ENCODE assay signal across 20 cellular contexts in the genomic region with DNA sequence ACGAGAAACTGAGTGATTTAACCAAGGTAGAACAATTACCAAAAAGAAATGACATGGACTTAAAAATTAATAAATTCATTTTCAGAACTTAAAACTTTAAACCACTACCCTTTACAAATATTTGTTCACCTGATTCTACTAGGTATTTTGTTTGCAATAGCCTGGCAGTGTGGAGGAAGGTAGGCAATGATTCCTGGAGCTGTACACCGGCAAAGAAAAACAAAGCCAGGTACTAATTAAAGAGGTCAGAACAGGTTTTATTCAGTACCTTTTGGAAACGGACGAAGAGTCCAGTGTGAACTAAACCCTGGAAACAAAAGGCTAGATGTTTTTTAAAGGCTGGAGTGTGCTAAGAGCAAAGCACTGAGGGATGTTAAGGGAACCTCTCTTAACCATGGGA.
DNase-seq lines count a peak whose midpoint lies in the region; ATAC-seq, FAIRE-seq and TF ChIP-seq lines count a peak whose summit lies in the region.
"Had no signal": no experiment of that assay in that cellular context is flagged by ENCODE, and none has a peak within 500 bp of the region (broad histone marks: within the 10 kb centered on the region; RNA-seq: fewer than 3 reads in every experiment).

No MANE protein-coding gene starts in this region.

- H3K36me3 ChIP-seq in pancreas (no peaks in the 10 kb centered on the region), mucosa of descending colon (ENCODE audit: low read depth) (no peaks in the 10 kb centered on the region)
- H3K36me3 ChIP-seq: BE2C had no signal

- DNase-seq in NCI-H2029 treated with DMSO at 0.1 percent for 48 hours (lab: John Stamatoyannopoulos, UW) (peak; percentile 11), NCI-H2029 (lab: John Stamatoyannopoulos, UW) (no peak), pancreas (no peak), mucosa of descending colon (no peak)
- DNase-seq: ACHN; BE2C; CD4-positive, alpha-beta T cell; DMS79; GDM1; GOT3; H9; IMR-90 had no signal

- intact Hi-C loops in pancreas (cut with DNase I) (no loop called here), mucosa of descending colon (cut with DNase I, micrococcal nuclease) (no loop called here)

- H3K4me3 ChIP-seq in pancreas = no peak overlapping the region
- H3K4me3 ChIP-seq in mucosa of descending colon = no peak overlapping the region
- H3K4me3 ChIP-seq: K562 had no signal

- ATAC-seq in pancreas (peak in 3 of 4 donors; percentile 31 to 64 (median 38)), mucosa of descending colon (no peak), GM19467 (IDR thresholded peaks at IDR 0.05; ENCODE audit: unreplicated experiment) (no peak)
- ATAC-seq: K562 had no signal

- FAIRE-seq in pancreas (lab: Jason Lieb, UNC) = no peak
- FAIRE-seq: A204.1, GM12892, GM18507, HTR-8/SVneo, K562 had no signal

- H3K27me3 ChIP-seq in pancreas = no peaks in the 10 kb centered on the region
- H3K27me3 ChIP-seq: BE2C had no signal

- H3K4me1 ChIP-seq in pancreas (peaks cover 0 to 5% (median 0%) of the 10 kb centered on the region in 3 donors), mucosa of descending colon (ENCODE audit: low read depth) (no peaks in the 10 kb centered on the region)
- H3K4me1 ChIP-seq: BE2C had no signal

- TF ChIP-seq CTCF in VCaP (conservative IDR thresholded peaks at IDR 0.05) = no peak
- TF ChIP-seq CTCF in pancreas (IDR thresholded peaks at IDR 0.05) = no peak
- no peak for TF ChIP-seq CTCF in mucosa of descending colon (IDR thresholded peaks at IDR 0.05)

- 21 to 26% methylated on average over 4 of the region's 4 CpGs for WGBS in pancreas, 2 donors

- H3K27ac ChIP-seq in VCaP (peak overlapping the region; percentile 81), pancreas (no peak overlapping the region)
- H3K27ac ChIP-seq: C4-2B had no signal

- H3K9me3 ChIP-seq in pancreas (no peaks in the 10 kb centered on the region), mucosa of descending colon (no peaks in the 10 kb centered on the region)
- H3K9me3 ChIP-seq: BE2C had no signal

Comparison
In these comparisons a context has a peak if more than half of its experiments do, and no peak if none do; other contexts are left out.
1. ATAC-seq: peak in pancreas (3 of 4); none in mucosa of descending colon (single experiment) and GM19467 (single experiment).